In genomic region chr10:67306588-67307205, GRCh38 we compare ENCODE assay signal across 8 cellular contexts.
A peak's percentile ranks its signal among the peaks of the same experiment; 100 is the strongest.
DNase-seq lines count a peak whose midpoint lies in the region; ATAC-seq lines count a peak whose summit lies in the region.

No MANE protein-coding gene starts in this region.

- POLR2A ChIA-PET in T-cell (lab: Charles Lee) = no interaction called here

- H3K4me3 Mint-ChIP-seq in T-cell = no peak overlapping the region

- CTCF ChIA-PET in T-cell (lab: Charles Lee) = interaction anchor here (0.6 kb wide), 2 partner anchors 302 to 348 kb away, joined by 6 to 9 read pairs; no protein-coding TSS in a partner anchor

- peak; percentile 8 for DNase-seq in AG20443 (ENCODE audit: low spot score)
- peak; percentile 3 for DNase-seq in H4 (ENCODE audit: low spot score)
- peak; percentile 12 for DNase-seq in SK-N-DZ (ENCODE audit: low spot score)
- peak; percentile 55 for DNase-seq in inferior parietal cortex (ENCODE audit: extremely low spot score)
- DNase-seq in T-cell = no peak

- ATAC-seq in HG03457 (IDR thresholded peaks at IDR 0.05; ENCODE audit: unreplicated experiment) (no peak), GM21447 (IDR thresholded peaks at IDR 0.05; ENCODE audit: unreplicated experiment) (no peak), T-cell (replicated peaks in 1 of 4) (no peak), HG03378 (IDR thresholded peaks at IDR 0.05; ENCODE audit: unreplicated experiment) (no peak)

- H3K27ac Mint-ChIP-seq in T-cell = no peak overlapping the region

- peaks cover 7 to 10% (median 7%) of the 10 kb centered on the region in 3 donors for H3K9me3 Mint-ChIP-seq in T-cell

- no peaks in the 10 kb centered on the region for H3K4me1 Mint-ChIP-seq in T-cell

- no peaks in the 10 kb centered on the region for H3K27me3 Mint-ChIP-seq in T-cell

- H3K36me3 Mint-ChIP-seq in T-cell = no peaks in the 10 kb centered on the region

Comparison
In these comparisons a context has a peak if more than half of its experiments do, and no peak if none do; other contexts are left out.
1. DNase-seq: peak in AG20443 (single experiment), H4 (single experiment), SK-N-DZ (single experiment) and inferior parietal cortex (single experiment); none in T-cell (0 of 34).